29 cellular contexts compared by ENCODE assay signal in genomic region chr12:26760657-26761293, GRCh38.
"Had no signal": no experiment of that assay in that cellular context is flagged by ENCODE, and none has a peak within 500 bp of the region (broad histone marks: within the 10 kb centered on the region; RNA-seq: fewer than 3 reads in every experiment).

No MANE protein-coding gene starts in this region.

- H3K4me3 ChIP-seq: gastrocnemius medialis, left lung, ovary, psoas muscle, skin epidermis, spleen, testis, tibial nerve, upper lobe of right lung, uterus had no signal

- H3K9me3 ChIP-seq: gastrocnemius medialis, ovary, testis had no signal

- ATAC-seq: esophagus mucosa; gastrocnemius medialis; left lung; natural killer cell; psoas muscle; sciatic nerve; stimulated activated memory B cell treated with anti-CD40 and anti-IgM and Interleukin-4, amounts not matched to agents 10 μg/mL and 1 μg/mL and 100 μg/mL, for 72 hours; stimulated activated naive CD8-positive, alpha-beta T cell treated with anti-CD3 and anti-CD28 coated beads, Interleukin-15, Interleukin-2, amounts not matched to agents 100 U/mL and 50 U/mL, for 24 hours; upper lobe of right lung had no signal

- FAIRE-seq: colon, keratinocyte had no signal

- DNase-seq: effector CD8-positive, alpha-beta T cell; endodermal cell; foreskin fibroblast; gastrocnemius medialis; head of caudate nucleus; left lung; mesendoderm; midbrain; natural killer cell; occipital lobe; ovary; posterior cingulate gyrus; psoas muscle; retina; spleen; stimulated activated CD4-positive, alpha-beta T cell treated with anti-CD3 and anti-CD28 coated beads, Interleukin-4, amount 100 ng/mL, for 4 hours; stimulated activated naive CD8-positive, alpha-beta T cell treated with anti-CD3 and anti-CD28 coated beads, Interleukin-15, Interleukin-2, amounts not matched to agents 100 U/mL and 50 U/mL, for 24 hours; substantia nigra; testis; upper lobe of right lung; uterus had no signal

- H3K4me1 ChIP-seq: left lung, spleen, testis, tibial nerve, upper lobe of right lung, uterus had no signal

- H3K36me3 ChIP-seq: gastrocnemius medialis, left lung, ovary, spleen, tibial nerve, upper lobe of right lung, uterus had no signal

- H3K27me3 ChIP-seq: gastrocnemius medialis, left lung, ovary, spleen, testis, tibial nerve, upper lobe of right lung, uterus had no signal

- H3K27ac ChIP-seq: epithelial cell of prostate, gastrocnemius medialis, left lung, ovary, psoas muscle, skin epidermis, spleen, testis, tibial nerve, upper lobe of right lung, uterus had no signal
